10 cellular contexts compared by ENCODE assay signal in the genomic region with DNA sequence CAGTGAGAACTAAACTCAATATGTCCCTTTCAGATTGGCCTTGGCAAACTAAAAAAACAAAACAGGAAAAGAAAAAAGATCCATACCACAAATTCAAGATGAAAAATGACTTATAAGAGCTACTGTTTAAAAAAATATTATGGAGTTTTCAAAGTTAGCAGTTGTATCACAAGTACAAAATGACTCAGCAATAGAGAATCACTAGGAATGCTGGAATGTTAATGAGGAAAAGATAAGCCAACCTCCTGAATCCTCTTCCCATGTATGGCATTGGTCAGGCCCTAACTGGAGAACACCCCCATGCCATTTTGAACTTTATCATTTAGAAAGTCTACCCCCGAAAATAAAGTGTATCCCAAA.
DNase-seq lines count a peak whose midpoint lies in the region; ATAC-seq and TF ChIP-seq lines count a peak whose summit lies in the region.
"Had no signal": no experiment of that assay in that cellular context is flagged by ENCODE, and none has a peak within 500 bp of the region (broad histone marks: within the 10 kb centered on the region; RNA-seq: fewer than 3 reads in every experiment).

No MANE protein-coding gene starts in this region.

- H3K27ac ChIP-seq in Peyer's patch: peak overlapping the region in 3 of 4 donors; percentile 10 to 51 (median 33)
- H3K27ac ChIP-seq: HL-60 had no signal

- H3K36me3 ChIP-seq in BJ (ENCODE audit: control insufficient read depth, insufficient read depth, low read length) (no peaks in the 10 kb centered on the region), Peyer's patch (no peaks in the 10 kb centered on the region)

- POLR2A ChIA-PET in BJ (lab: Charles Lee): interaction anchor here (0.6 kb wide), 1 partner anchor 49 kb away, joined by 3 read pairs; no protein-coding TSS in a partner anchor

- no peaks in the 10 kb centered on the region for H3K27me3 Mint-ChIP-seq in nephron (ENCODE audit: low read depth)
- H3K27me3 Mint-ChIP-seq in effector memory CD8-positive, alpha-beta T cell: peaks cover 0 to 7% of the 10 kb centered on the region in 2 donors

- H3K9me3 Mint-ChIP-seq in nephron: no peaks in the 10 kb centered on the region
- no peaks in the 10 kb centered on the region for H3K9me3 Mint-ChIP-seq in effector memory CD8-positive, alpha-beta T cell

- H3K4me3 ChIP-seq in BJ (ENCODE audit: low read depth, low read length): no peak overlapping the region
- H3K4me3 ChIP-seq in Peyer's patch: no peak overlapping the region
- no peak overlapping the region for H3K4me3 ChIP-seq in fibroblast of mammary gland (ENCODE audit: control insufficient read depth, low read depth, low read length)

- CTCF ChIA-PET in BJ (lab: Yijun Ruan, JAX): interaction anchor here (1.2 to 1.6 kb wide), 2 partner anchors 24 to 153 kb away, joined by 3 read pairs; no protein-coding TSS in a partner anchor

- no peaks in the 10 kb centered on the region for H3K9me3 ChIP-seq in Peyer's patch

- no peak for TF ChIP-seq POLR2A in Peyer's patch (IDR thresholded peaks at IDR 0.05)

- H3K36me3 Mint-ChIP-seq in nephron (ENCODE audit: low read depth): no peaks in the 10 kb centered on the region
- no peaks in the 10 kb centered on the region for H3K36me3 Mint-ChIP-seq in effector memory CD8-positive, alpha-beta T cell (ENCODE audit: insufficient read depth)

- peak; percentile 51 for DNase-seq in BJ (ENCODE audit: low read depth)
- DNase-seq in Peyer's patch: no peak
- DNase-seq in fibroblast of mammary gland (ENCODE audit: low read depth): peak; percentile 56
- no peak for DNase-seq in NCI-H1694 treated with DMSO at 0.1 percent for 48 hours (lab: John Stamatoyannopoulos, UW)
- no peak for DNase-seq in DMS79 (lab: John Stamatoyannopoulos, UW)
- DNase-seq in effector memory CD8-positive, alpha-beta T cell: no peak
- DNase-seq: stimulated activated CD4-positive, alpha-beta T cell treated with anti-CD3 and anti-CD28 coated beads, Interleukin-2, amount 100 ng/mL, for 24 hours had no signal

- no peak for ATAC-seq in GM19324 (IDR thresholded peaks at IDR 0.05; ENCODE audit: low FRiP score, unreplicated experiment)
- ATAC-seq in effector memory CD8-positive, alpha-beta T cell (replicated peaks): no peak

- H3K27me3 ChIP-seq in BJ (ENCODE audit: control insufficient read depth, insufficient read depth, low read length) (no peaks in the 10 kb centered on the region), Peyer's patch (no peaks in the 10 kb centered on the region)

- H3K27ac Mint-ChIP-seq in nephron: peak overlapping the region; percentile 73 to 89 (median 73)
- H3K27ac Mint-ChIP-seq in effector memory CD8-positive, alpha-beta T cell: no peak overlapping the region

- TF ChIP-seq CTCF in BJ (IDR thresholded peaks at IDR 0.05; ENCODE audit: insufficient read depth, low read depth, low read length): no peak
- TF ChIP-seq CTCF in Peyer's patch (IDR thresholded peaks at IDR 0.05): no peak
- no peak for TF ChIP-seq CTCF in fibroblast of mammary gland (conservative IDR thresholded peaks at IDR 0.05; ENCODE audit: control insufficient read depth, insufficient read depth, low read depth, low read length)
- TF ChIP-seq CTCF in nephron (IDR thresholded peaks at IDR 0.05; ENCODE audit: unreplicated experiment in 3 of 3): no peak

- no peak overlapping the region for H3K4me3 Mint-ChIP-seq in nephron
- H3K4me3 Mint-ChIP-seq in effector memory CD8-positive, alpha-beta T cell: no peak overlapping the region

- H3K4me1 ChIP-seq in Peyer's patch: no peaks in the 10 kb centered on the region

- H3K4me1 Mint-ChIP-seq in nephron: peaks cover 32% of the 10 kb centered on the region
- H3K4me1 Mint-ChIP-seq in effector memory CD8-positive, alpha-beta T cell (ENCODE audit: low read depth in 2 of 2): no peaks in the 10 kb centered on the region

Comparison
In these comparisons a context has a peak if more than half of its experiments do, and no peak if none do; other contexts are left out.
1. DNase-seq: peak in BJ (single experiment) and fibroblast of mammary gland (single experiment); none in Peyer's patch (0 of 3), NCI-H1694 treated with DMSO at 0.1 percent for 48 hours (single experiment), DMS79 (single experiment) and effector memory CD8-positive, alpha-beta T cell (0 of 3).
2. H3K27ac Mint-ChIP-seq: peak in nephron (3 of 3); none in effector memory CD8-positive, alpha-beta T cell (0 of 2).